18 cellular contexts compared by ENCODE assay signal in the genomic region with DNA sequence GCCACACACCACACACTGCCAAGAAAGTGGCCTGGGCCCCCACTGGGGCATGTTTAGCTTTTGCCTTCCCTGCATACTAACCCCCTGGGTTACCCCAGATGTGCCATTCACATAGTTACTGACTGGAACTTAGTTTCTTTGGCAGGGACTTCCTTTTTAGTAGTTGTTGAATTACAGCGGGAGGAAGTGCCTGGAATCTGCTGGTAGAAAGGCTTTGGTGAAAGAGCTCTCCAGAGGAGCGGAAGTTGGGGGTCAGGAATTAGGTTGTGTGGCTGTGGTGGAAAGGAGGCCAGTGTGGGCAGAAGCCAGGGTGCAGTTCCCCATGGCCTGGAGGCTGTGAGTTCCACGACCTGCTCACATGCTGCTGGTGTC.
DNase-seq lines count a peak whose midpoint lies in the region; ATAC-seq, FAIRE-seq and TF ChIP-seq lines count a peak whose summit lies in the region.
"Had no signal": no experiment of that assay in that cellular context is flagged by ENCODE, and none has a peak within 500 bp of the region (broad histone marks: within the 10 kb centered on the region; RNA-seq: fewer than 3 reads in every experiment).

No MANE protein-coding gene starts in this region.

- no peaks in the 10 kb centered on the region for H3K27me3 Mint-ChIP-seq in T-helper 2 cell treated with Interferon-gamma antibody and Interleukin-4, amounts not matched to agents 5 μg/mL and 100 μg/mL, for 36 hours (ENCODE audit: low read depth)

- FAIRE-seq in urothelium cell line (lab: Jason Lieb, UNC): peak; percentile 30

- peak overlapping the region; percentile 79 for H3K27ac Mint-ChIP-seq in T-helper 2 cell treated with Interferon-gamma antibody and Interleukin-4, amounts not matched to agents 5 μg/mL and 100 μg/mL, for 36 hours

- H3K4me1 Mint-ChIP-seq in T-helper 2 cell treated with Interferon-gamma antibody and Interleukin-4, amounts not matched to agents 5 μg/mL and 100 μg/mL, for 36 hours (ENCODE audit: low read depth): peaks cover 19% of the 10 kb centered on the region

- H3K27me3 ChIP-seq in left ventricle myocardium inferior (ENCODE audit: low read depth) (no peaks in the 10 kb centered on the region), lower lobe of right lung (ENCODE audit: low read depth) (no peaks in the 10 kb centered on the region)
- H3K27me3 ChIP-seq: BE2C, brain microvascular endothelial cell, foreskin keratinocyte, tibial nerve had no signal

- intact Hi-C loops in left ventricle myocardium inferior (cut with micrococcal nuclease) (no loop called here), left ventricle myocardium superior (cut with micrococcal nuclease) (no loop called here), lower lobe of right lung (cut with DNase I) (no loop called here)

- H3K9me3 ChIP-seq in left ventricle myocardium inferior (replicated peaks): no peaks in the 10 kb centered on the region
- H3K9me3 ChIP-seq in lower lobe of right lung: no peaks in the 10 kb centered on the region
- H3K9me3 ChIP-seq: BE2C, psoas muscle, tibial nerve had no signal

- no peak for ATAC-seq in left ventricle myocardium superior
- ATAC-seq in lower lobe of right lung: peak; percentile 45 to 71
- ATAC-seq in GM18858 (IDR thresholded peaks at IDR 0.05; ENCODE audit: unreplicated experiment): no peak
- no peak for ATAC-seq in HG03039 (IDR thresholded peaks at IDR 0.05; ENCODE audit: unreplicated experiment)
- ATAC-seq: foreskin keratinocyte, PC-3, psoas muscle had no signal

- H3K4me1 ChIP-seq in left ventricle myocardium inferior: peaks cover 36% of the 10 kb centered on the region
- H3K4me1 ChIP-seq in lower lobe of right lung: peaks cover 52% of the 10 kb centered on the region
- H3K4me1 ChIP-seq: BE2C, foreskin keratinocyte had no signal

- TF ChIP-seq POLR2A in erythroblast (IDR thresholded peaks at IDR 0.05; ENCODE audit: low read length): no peak

- peaks cover 53% of the 10 kb centered on the region for H3K36me3 Mint-ChIP-seq in T-helper 2 cell treated with Interferon-gamma antibody and Interleukin-4, amounts not matched to agents 5 μg/mL and 100 μg/mL, for 36 hours (ENCODE audit: low read depth)

- TF ChIP-seq CTCF in left ventricle myocardium inferior (IDR thresholded peaks at IDR 0.05; ENCODE audit: borderline replicate concordance): no peak
- TF ChIP-seq CTCF in lower lobe of right lung (IDR thresholded peaks at IDR 0.05): no peak

- H3K27ac ChIP-seq in left ventricle myocardium inferior (replicated peaks) (no peak overlapping the region), lower lobe of right lung (peak overlapping the region; percentile 41)
- H3K27ac ChIP-seq: brain microvascular endothelial cell, foreskin keratinocyte, psoas muscle had no signal

- DNase-seq in left ventricle myocardium inferior: peak; percentile 10
- no peak for DNase-seq in left ventricle myocardium superior
- DNase-seq in T-helper 2 cell treated with Interferon-gamma antibody and Interleukin-4, amounts not matched to agents 5 μg/mL and 100 μg/mL, for 36 hours (ENCODE audit: low spot score): no peak
- no peak for DNase-seq in lower lobe of right lung
- DNase-seq in urothelium cell line (ENCODE audit: low spot score): no peak
- no peak for DNase-seq in erythroblast (lab: John Stamatoyannopoulos, UW)
- DNase-seq: activated CD4-positive, alpha-beta T cell treated with anti-CD3 and anti-CD28 coated beads for 1 hour; BE2C; brain microvascular endothelial cell; EL; foreskin keratinocyte; NCI-H1105 treated with DMSO at 0.1 percent for 48 hours; NCI-H446 treated with DMSO at 0.1 percent for 48 hours; PC-3 had no signal

- no peak overlapping the region for H3K4me3 ChIP-seq in left ventricle myocardium inferior
- H3K4me3 ChIP-seq in lower lobe of right lung: no peak overlapping the region
- H3K4me3 ChIP-seq: psoas muscle, tibial nerve had no signal

- peaks cover 79% of the 10 kb centered on the region for H3K36me3 ChIP-seq in left ventricle myocardium inferior
- peaks cover 94% of the 10 kb centered on the region for H3K36me3 ChIP-seq in lower lobe of right lung

- peak overlapping the region; percentile 50 for H3K4me3 Mint-ChIP-seq in T-helper 2 cell treated with Interferon-gamma antibody and Interleukin-4, amounts not matched to agents 5 μg/mL and 100 μg/mL, for 36 hours

- H3K9me3 Mint-ChIP-seq in T-helper 2 cell treated with Interferon-gamma antibody and Interleukin-4, amounts not matched to agents 5 μg/mL and 100 μg/mL, for 36 hours: no peaks in the 10 kb centered on the region

Comparison
In these comparisons a context has a peak if more than half of its experiments do, and no peak if none do; other contexts are left out.
1. ATAC-seq: peak in lower lobe of right lung (2 of 2); none in left ventricle myocardium superior (single experiment), GM18858 (single experiment) and HG03039 (single experiment).